ENCODE assay signal across 5 cellular contexts in genomic region chr7:76156992-76157685, GRCh38. TPM values are rescaled to one million over a fixed set of nuclear protein-coding genes. Genes with fewer than 3 reads are reported as not detected.
"Had no signal": no experiment of that assay in that cellular context is flagged by ENCODE, and none has a peak within 500 bp of the region (broad histone marks: within the 10 kb centered on the region; RNA-seq: fewer than 3 reads in every experiment).

No MANE protein-coding gene starts in this region.

RNA-seq across cellular contexts. Expression of gene SRRM3, which starts 44.6 kb away (rescaled TPM):
- total RNA-seq: activated CD4-positive, alpha-beta memory T cell treated with anti-CD3 and anti-CD28 coated beads, Interleukin-2, amount 10 ng/mL, durations not matched to agents 7 days and 5 days; activated CD4-positive, alpha-beta T cell treated with anti-CD3 and anti-CD28 coated beads, Interleukin-2, amount 10 ng/mL, durations not matched to agents 7 days and 5 days; activated naive CD4-positive, alpha-beta T cell treated with anti-CD3 and anti-CD28 coated beads, Interleukin-2, amount 50 U/mL, for 72 hours; activated naive CD8-positive, alpha-beta T cell treated with anti-CD3 and anti-CD28 coated beads, Interleukin-2, amount 10 ng/mL, durations not matched to agents 7 days and 5 days; epithelial cell of proximal tubule had no signal
